In the genomic region with DNA sequence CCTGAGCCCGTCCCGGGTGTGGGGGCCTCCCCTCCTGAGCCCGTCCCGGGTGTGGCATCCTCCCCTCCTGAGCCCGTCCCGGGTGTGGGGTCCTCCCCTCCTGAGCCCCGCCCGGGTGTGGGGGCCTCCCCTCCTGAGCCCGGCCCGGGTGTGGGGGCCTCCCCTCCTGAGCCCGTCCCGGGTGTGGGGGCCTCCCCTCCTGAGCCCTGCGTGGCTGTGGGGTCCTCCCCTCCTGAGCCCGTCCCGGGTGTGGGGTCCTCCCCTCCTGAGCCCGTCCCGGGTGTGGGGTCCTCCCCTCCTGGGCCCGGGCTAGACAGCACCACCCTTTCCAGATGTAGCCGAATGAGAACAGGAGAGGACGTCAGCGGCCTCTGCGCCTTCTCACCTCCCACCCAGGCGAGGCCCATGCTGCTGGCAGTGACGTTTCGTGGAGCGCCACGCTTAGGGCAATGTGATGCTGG, we compare ENCODE assay signal across 7 cellular contexts.
DNase-seq lines count a peak whose midpoint lies in the region; ATAC-seq and TF ChIP-seq lines count a peak whose summit lies in the region.
"Not testable (repeated sequence)": the region's sequence is repeated elsewhere in the genome, so short reads cannot be mapped to it uniquely, and the experiment has no call there.

No MANE protein-coding gene starts in this region.

- TF ChIP-seq POLR2A in upper lobe of left lung (IDR thresholded peaks at IDR 0.05) = not testable (repeated sequence)

- H3K4me2 ChIP-seq in OCI-LY3 (ENCODE audit: low read length) = not testable (repeated sequence)

- 87 to 97% methylated on average over 3 to 27 of the region's 27 CpGs for WGBS in endodermal cell (ENCODE audit: insufficient coverage in 1 of 2, insufficient read length in 1 of 2), 2 experiments
- 89 to 100% methylated on average over 3 to 21 of the region's 27 CpGs for WGBS in upper lobe of left lung, 2 donors

- H3K36me3 ChIP-seq in OCI-LY3 (replicated peaks; ENCODE audit: low read depth, low read length); endodermal cell (ENCODE audit: control insufficient read depth, insufficient read depth, low read length); upper lobe of left lung: not testable (repeated sequence)

- not testable (repeated sequence) for H3K27me3 ChIP-seq in OCI-LY3 (ENCODE audit: low read depth, low read length); endodermal cell (ENCODE audit: control insufficient read depth, insufficient read depth, low read length, poor library complexity, severe bottlenecking); upper lobe of left lung

- H2AFZ ChIP-seq in OCI-LY3 (ENCODE audit: low read depth, low read length) = not testable (repeated sequence)

- H3K79me2 ChIP-seq in OCI-LY3 (ENCODE audit: low read length) = not testable (repeated sequence)

- not testable (repeated sequence) for H3K9me3 ChIP-seq in OCI-LY3 (ENCODE audit: insufficient read depth, low read length); endodermal cell (ENCODE audit: control insufficient read depth, low read length); upper lobe of left lung

- peaks cover 19% of the 10 kb centered on the region for H3K36me3 Mint-ChIP-seq in endodermal cell (ENCODE audit: low read depth)
- H3K36me3 Mint-ChIP-seq in natural killer cell treated with Interleukin-12 subunit alpha and Interleukin-12 subunit beta and Interleukin-15 and Interleukin-18, amount 100 ng/mL, for 72 hours = peaks cover 14% of the 10 kb centered on the region
- H3K36me3 Mint-ChIP-seq in stimulated activated naive B cell treated with anti-CD40 and anti-IgM and Interleukin-4, amounts not matched to agents 10 μg/mL and 1 μg/mL and 100 μg/mL, for 72 hours = peaks cover 41 to 43% of the 10 kb centered on the region in 2 donors

- not testable (repeated sequence) for H3K4me1 Mint-ChIP-seq in endodermal cell; natural killer cell treated with Interleukin-12 subunit alpha and Interleukin-12 subunit beta and Interleukin-15 and Interleukin-18, amount 100 ng/mL, for 72 hours (ENCODE audit: low read depth in 2 of 2); stimulated activated naive B cell treated with anti-CD40 and anti-IgM and Interleukin-4, amounts not matched to agents 10 μg/mL and 1 μg/mL and 100 μg/mL, for 72 hours

- DNase-seq in activated effector memory CD4-positive, alpha-beta T cell treated with anti-CD3 and anti-CD28 coated beads, Interleukin-2, amount 50 U/mL, for 16 hours = peak; percentile 52
- DNase-seq in endodermal cell = peak; percentile 14
- peak; percentile 29 for DNase-seq in islet precursor cell
- peak; percentile 20 for DNase-seq in natural killer cell treated with Interleukin-12 subunit alpha and Interleukin-12 subunit beta and Interleukin-15 and Interleukin-18, amount 100 ng/mL, for 72 hours (ENCODE audit: low spot score)
- DNase-seq in stimulated activated naive B cell treated with anti-CD40 and anti-IgM and Interleukin-4, amounts not matched to agents 10 μg/mL and 1 μg/mL and 100 μg/mL, for 72 hours = not testable (repeated sequence)
- peak; percentile 18 to 60 for DNase-seq in upper lobe of left lung

- H3K4me3 Mint-ChIP-seq in endodermal cell; natural killer cell treated with Interleukin-12 subunit alpha and Interleukin-12 subunit beta and Interleukin-15 and Interleukin-18, amount 100 ng/mL, for 72 hours; stimulated activated naive B cell treated with anti-CD40 and anti-IgM and Interleukin-4, amounts not matched to agents 10 μg/mL and 1 μg/mL and 100 μg/mL, for 72 hours: not testable (repeated sequence)

- H3K27me3 Mint-ChIP-seq in endodermal cell (ENCODE audit: insufficient read depth); natural killer cell treated with Interleukin-12 subunit alpha and Interleukin-12 subunit beta and Interleukin-15 and Interleukin-18, amount 100 ng/mL, for 72 hours; stimulated activated naive B cell treated with anti-CD40 and anti-IgM and Interleukin-4, amounts not matched to agents 10 μg/mL and 1 μg/mL and 100 μg/mL, for 72 hours: not testable (repeated sequence)

- not testable (repeated sequence) for H3K4me1 ChIP-seq in OCI-LY3 (ENCODE audit: low read length); endodermal cell (ENCODE audit: control insufficient read depth, insufficient read depth, low read length); upper lobe of left lung

- peak overlapping the region; percentile 34; the same call in 1 of the 2 replicates for H3K27ac ChIP-seq in OCI-LY3 (ENCODE audit: low read length)
- H3K27ac ChIP-seq in endodermal cell (ENCODE audit: low read depth, low read length); upper lobe of left lung: not testable (repeated sequence)

- not testable (repeated sequence) for H3K4me3 ChIP-seq in OCI-LY3 (ENCODE audit: low read length); endodermal cell (ENCODE audit: low read length); upper lobe of left lung

- peaks cover 28% of the 10 kb centered on the region for H3K9me3 Mint-ChIP-seq in endodermal cell
- not testable (repeated sequence) for H3K9me3 Mint-ChIP-seq in natural killer cell treated with Interleukin-12 subunit alpha and Interleukin-12 subunit beta and Interleukin-15 and Interleukin-18, amount 100 ng/mL, for 72 hours
- peaks cover 8 to 13% of the 10 kb centered on the region in 2 donors for H3K9me3 Mint-ChIP-seq in stimulated activated naive B cell treated with anti-CD40 and anti-IgM and Interleukin-4, amounts not matched to agents 10 μg/mL and 1 μg/mL and 100 μg/mL, for 72 hours

- H3K27ac Mint-ChIP-seq in endodermal cell; natural killer cell treated with Interleukin-12 subunit alpha and Interleukin-12 subunit beta and Interleukin-15 and Interleukin-18, amount 100 ng/mL, for 72 hours; stimulated activated naive B cell treated with anti-CD40 and anti-IgM and Interleukin-4, amounts not matched to agents 10 μg/mL and 1 μg/mL and 100 μg/mL, for 72 hours: not testable (repeated sequence)

- ATAC-seq in natural killer cell treated with Interleukin-12 subunit alpha and Interleukin-12 subunit beta and Interleukin-15 and Interleukin-18, amount 100 ng/mL, for 72 hours; upper lobe of left lung (ENCODE audit: low FRiP score in 2 of 2): not testable (repeated sequence)
- peak; percentile 29 to 47 for ATAC-seq in stimulated activated naive B cell treated with anti-CD40 and anti-IgM and Interleukin-4, amounts not matched to agents 10 μg/mL and 1 μg/mL and 100 μg/mL, for 72 hours (replicated peaks)

- not testable (repeated sequence) for H4K20me1 ChIP-seq in OCI-LY3 (ENCODE audit: insufficient read depth, low read length)

- H3K9ac ChIP-seq in OCI-LY3 (ENCODE audit: low read length); endodermal cell (ENCODE audit: extremely low read depth, low read length, poor library complexity, severe bottlenecking): not testable (repeated sequence)

- TF ChIP-seq EP300 in upper lobe of left lung (IDR thresholded peaks at IDR 0.05) = not testable (repeated sequence)

- not testable (repeated sequence) for TF ChIP-seq CTCF in OCI-LY3 (IDR thresholded peaks at IDR 0.05; ENCODE audit: low read depth, low read length); endodermal cell (conservative IDR thresholded peaks at IDR 0.05); upper lobe of left lung (IDR thresholded peaks at IDR 0.05)
